In the genomic region with DNA sequence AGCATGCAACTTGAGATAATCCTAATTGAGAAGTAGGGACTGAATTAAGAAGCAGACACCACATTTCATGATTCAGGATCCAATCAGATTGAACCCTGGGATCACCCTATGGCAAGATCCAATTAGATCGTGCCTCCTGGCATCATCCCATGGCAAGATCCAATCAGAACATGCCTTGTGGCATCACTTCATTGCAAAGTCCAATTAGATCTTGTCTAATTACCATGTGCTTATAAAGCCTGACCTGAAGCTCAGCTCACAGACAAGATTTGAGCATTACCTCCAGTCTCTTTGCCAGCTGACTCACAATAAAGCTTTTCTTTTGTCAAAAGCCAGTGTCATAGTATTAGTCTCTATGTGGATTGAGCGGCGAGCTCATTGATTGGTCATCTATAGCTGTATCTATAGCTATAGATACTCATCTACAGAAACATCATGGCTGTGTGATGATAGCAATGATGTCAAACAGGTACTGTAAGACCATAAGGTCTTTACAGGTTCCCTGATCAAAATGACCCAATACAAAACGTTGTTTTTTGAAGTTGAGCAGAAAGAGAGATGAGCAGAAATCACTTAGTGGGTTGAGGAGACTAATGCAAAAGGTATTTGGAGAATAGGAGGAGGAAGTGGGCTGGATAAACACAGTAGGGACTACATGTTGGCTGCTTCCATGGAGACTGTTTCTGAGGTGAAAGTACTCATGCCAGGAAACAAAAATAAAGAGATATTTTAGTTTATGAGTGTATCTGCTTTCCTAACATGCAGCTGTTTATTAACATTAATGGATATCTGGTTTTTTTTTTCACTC, we compare ENCODE assay signal across 25 cellular contexts.
DNase-seq lines count a peak whose midpoint lies in the region; ATAC-seq, FAIRE-seq and TF ChIP-seq lines count a peak whose summit lies in the region.
"Had no signal": no experiment of that assay in that cellular context is flagged by ENCODE, and none has a peak within 500 bp of the region (broad histone marks: within the 10 kb centered on the region; RNA-seq: fewer than 3 reads in every experiment).

No MANE protein-coding gene starts in this region.

- H3K4me1 ChIP-seq in ACC112 (ENCODE audit: control insufficient read depth, insufficient read depth, low read length, unreplicated experiment), result peaks cover 63% of the 10 kb centered on the region
- no peaks in the 10 kb centered on the region for H3K4me1 ChIP-seq in kidney (ENCODE audit: control insufficient read depth in 1 of 2, insufficient read depth in 1 of 2, low read depth in 1 of 2, low read length in 2 of 2)
- no peaks in the 10 kb centered on the region for H3K4me1 ChIP-seq in right lobe of liver
- H3K4me1 ChIP-seq: A549, Caco-2, prostate gland, transverse colon had no signal

- peak overlapping the region; percentile 100 for H3K27ac ChIP-seq in ACC112 (ENCODE audit: low read depth, low read length)
- H3K27ac ChIP-seq in kidney (ENCODE audit: low read depth in 2 of 2, low read length in 2 of 2), result no peak overlapping the region
- no peak overlapping the region for H3K27ac ChIP-seq in right lobe of liver
- H3K27ac ChIP-seq: A549, prostate gland, transverse colon had no signal

- H3K36me3 Mint-ChIP-seq in HFFc6 (ENCODE audit: low read depth), result peaks cover 14% of the 10 kb centered on the region
- H3K36me3 Mint-ChIP-seq: activated CD4-positive, alpha-beta memory T cell treated with anti-CD3 and anti-CD28 coated beads for 36 hours; activated naive CD8-positive, alpha-beta T cell treated with anti-CD3 and anti-CD28 coated beads, Interleukin-2, amount 10 ng/mL, durations not matched to agents 7 days and 5 days had no signal

- peaks cover 12% of the 10 kb centered on the region for H3K9me3 Mint-ChIP-seq in HFFc6
- H3K9me3 Mint-ChIP-seq: activated CD4-positive, alpha-beta memory T cell treated with anti-CD3 and anti-CD28 coated beads for 36 hours had no signal

- TF ChIP-seq CTCF in HFFc6 (IDR thresholded peaks at IDR 0.05) (no peak), cardiac fibroblast (IDR thresholded peaks at IDR 0.05; ENCODE audit: low read depth, low read length) (no peak), kidney (IDR thresholded peaks at IDR 0.05; ENCODE audit: borderline replicate concordance, extremely low read depth, insufficient read depth) (no peak), right lobe of liver (IDR thresholded peaks at IDR 0.05) (no peak)

- H3K4me1 Mint-ChIP-seq in HFFc6 (ENCODE audit: low read depth), result peaks cover 72% of the 10 kb centered on the region
- H3K4me1 Mint-ChIP-seq: activated naive CD8-positive, alpha-beta T cell treated with anti-CD3 and anti-CD28 coated beads, Interleukin-2, amount 10 ng/mL, durations not matched to agents 7 days and 5 days had no signal

- peak; percentile 85 for DNase-seq in HFFc6
- DNase-seq in cardiac fibroblast (ENCODE audit: low read depth in 2 of 2), result peak; percentile 82 to 91
- DNase-seq in glomerular visceral epithelial cell (ENCODE audit: extremely low spot score), result peak; percentile 86
- no peak for DNase-seq in SK-N-DZ (ENCODE audit: low spot score)
- DNase-seq in KG1 (lab: John Stamatoyannopoulos, UW), result no peak
- no peak for DNase-seq in kidney
- no peak for DNase-seq in right lobe of liver
- DNase-seq: activated CD4-positive, alpha-beta memory T cell treated with anti-CD3 and anti-CD28 coated beads for 36 hours; activated effector memory CD4-positive, alpha-beta T cell treated with Interleukin-2 at 50 U/mL for 16 hours; activated naive CD8-positive, alpha-beta T cell treated with anti-CD3 and anti-CD28 coated beads, Interleukin-2, amount 10 ng/mL, durations not matched to agents 7 days and 5 days; C1 segment of cervical spinal cord; Caco-2; DMS79 treated with DMSO at 0.1 percent for 48 hours; erythroblast; H7; IMR-90; NCI-H1436; SIG-M5; transverse colon had no signal

- H3K27me3 ChIP-seq in ACC112 (ENCODE audit: insufficient read depth, low read length) (no peaks in the 10 kb centered on the region), right lobe of liver (no peaks in the 10 kb centered on the region)
- H3K27me3 ChIP-seq: transverse colon had no signal

- no CpG with 5 or more reads among the region's 4 CpGs for WGBS in right lobe of liver (ENCODE audit: insufficient coverage, low coverage, low lambda C conversion rate, missing lambda C conversion rate)

- H2AFZ ChIP-seq in ACC112 (ENCODE audit: low read length, unreplicated experiment), result no peak overlapping the region

- intact Hi-C loops in kidney (cut with DNase I), result no loop called here
- intact Hi-C loops in right lobe of liver (cut with DNase I), result no loop called here

- no peak for ATAC-seq in right lobe of liver
- ATAC-seq: A549, GM12878 had no signal

- H3K4me3 Mint-ChIP-seq in HFFc6, result peak overlapping the region; percentile 32; the same call in 1 of the 2 replicates
- H3K4me3 Mint-ChIP-seq: activated CD4-positive, alpha-beta memory T cell treated with anti-CD3 and anti-CD28 coated beads for 36 hours; activated naive CD8-positive, alpha-beta T cell treated with anti-CD3 and anti-CD28 coated beads, Interleukin-2, amount 10 ng/mL, durations not matched to agents 7 days and 5 days had no signal

- H3K27me3 Mint-ChIP-seq in HFFc6 (ENCODE audit: insufficient read depth), result no peaks in the 10 kb centered on the region; the same call in 1 of the 2 replicates
- H3K27me3 Mint-ChIP-seq: activated naive CD8-positive, alpha-beta T cell treated with anti-CD3 and anti-CD28 coated beads, Interleukin-2, amount 10 ng/mL, durations not matched to agents 7 days and 5 days had no signal

- peaks cover 8% of the 10 kb centered on the region for H3K79me2 ChIP-seq in ACC112 (ENCODE audit: control insufficient read depth, insufficient read depth, low read length, unreplicated experiment)

- no peak for TF ChIP-seq POLR2A in right lobe of liver (IDR thresholded peaks at IDR 0.05)

- H3K9ac ChIP-seq in kidney (ENCODE audit: low read length in 2 of 2), result no peak overlapping the region

- peak overlapping the region; percentile 16; the same call in 1 of the 2 replicates for H3K4me3 ChIP-seq in ACC112 (ENCODE audit: low read depth, low read length)
- no peak overlapping the region for H3K4me3 ChIP-seq in cardiac fibroblast (replicated peaks in 1 of 2; ENCODE audit: low read depth in 2 of 2, low read length in 2 of 2)
- no peak overlapping the region for H3K4me3 ChIP-seq in kidney (ENCODE audit: low read length in 2 of 2)
- no peak overlapping the region for H3K4me3 ChIP-seq in right lobe of liver
- H3K4me3 ChIP-seq: A549, GM12878, lung, prostate gland, transverse colon had no signal

- H3K27ac Mint-ChIP-seq in HFFc6, result peak overlapping the region; percentile 84
- H3K27ac Mint-ChIP-seq: activated CD4-positive, alpha-beta memory T cell treated with anti-CD3 and anti-CD28 coated beads for 36 hours; activated naive CD8-positive, alpha-beta T cell treated with anti-CD3 and anti-CD28 coated beads, Interleukin-2, amount 10 ng/mL, durations not matched to agents 7 days and 5 days had no signal

- no peak for FAIRE-seq in kidney (lab: Jason Lieb, UNC)
- FAIRE-seq: A549, GM12878, keratinocyte had no signal

- H3K36me3 ChIP-seq in ACC112 (ENCODE audit: insufficient read depth, low read length) (no peaks in the 10 kb centered on the region), kidney (ENCODE audit: control insufficient read depth in 1 of 2, insufficient read depth in 2 of 2, low read length in 2 of 2) (no peaks in the 10 kb centered on the region), right lobe of liver (no peaks in the 10 kb centered on the region)
- H3K36me3 ChIP-seq: prostate gland, transverse colon had no signal

- no peaks in the 10 kb centered on the region for H3K9me3 ChIP-seq in kidney (ENCODE audit: control insufficient read depth in 1 of 2, low read length in 2 of 2)
- no peaks in the 10 kb centered on the region for H3K9me3 ChIP-seq in right lobe of liver
- H3K9me3 ChIP-seq: A549, Caco-2, prostate gland, transverse colon had no signal

Comparison
In these comparisons a context has a peak if more than half of its experiments do, and no peak if none do; other contexts are left out.
1. DNase-seq: peak in HFFc6 (single experiment), cardiac fibroblast (2 of 2) and glomerular visceral epithelial cell (single experiment); none in SK-N-DZ (single experiment), KG1 (single experiment), kidney (single experiment) and right lobe of liver (0 of 3).